ENCODE assay signal across 20 cellular contexts in the genomic region with DNA sequence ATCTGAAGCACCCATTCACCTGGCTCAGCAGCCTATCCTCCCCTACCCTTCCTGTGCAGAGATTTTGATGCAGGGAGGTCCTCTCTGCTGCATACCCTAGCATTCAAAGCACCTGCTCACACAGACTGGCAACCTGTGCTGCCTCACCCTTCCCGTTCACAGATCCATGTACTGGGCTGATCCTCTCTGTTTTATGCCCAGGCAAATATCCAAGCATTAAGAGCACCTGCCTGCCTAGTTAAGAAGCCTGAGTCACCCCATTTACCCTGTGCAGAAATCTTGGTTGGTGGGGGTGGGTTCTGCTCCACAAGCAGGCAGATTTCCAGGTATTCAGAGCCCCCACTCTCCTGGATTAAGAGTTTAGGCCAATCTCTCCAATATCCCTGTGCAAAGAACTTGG. TPM values are rescaled to one million over a fixed set of nuclear protein-coding genes. Genes with fewer than 3 reads are reported as not detected.
DNase-seq lines count a peak whose midpoint lies in the region; ATAC-seq and TF ChIP-seq lines count a peak whose summit lies in the region.
"Had no signal": no experiment of that assay in that cellular context is flagged by ENCODE, and none has a peak within 500 bp of the region (broad histone marks: within the 10 kb centered on the region; RNA-seq: fewer than 3 reads in every experiment).

No MANE protein-coding gene starts in this region.

- H3K9me3 Mint-ChIP-seq in Caco-2 (ENCODE audit: unreplicated experiment), result peaks cover 55% of the 10 kb centered on the region
- H3K9me3 Mint-ChIP-seq in glutamatergic neuron (ENCODE audit: unreplicated experiment), result peaks cover 2% of the 10 kb centered on the region

- peaks cover 7% of the 10 kb centered on the region for H3K4me1 Mint-ChIP-seq in Caco-2 (ENCODE audit: low read depth, unreplicated experiment)
- no peaks in the 10 kb centered on the region for H3K4me1 Mint-ChIP-seq in glutamatergic neuron (ENCODE audit: low read depth, unreplicated experiment)
- H3K4me1 Mint-ChIP-seq: B cell had no signal

- H3K36me3 ChIP-seq in Caco-2 (ENCODE audit: control insufficient read depth, insufficient read depth, low read length), result no peaks in the 10 kb centered on the region

- H3K4me1 ChIP-seq in Caco-2, result no peaks in the 10 kb centered on the region
- no peaks in the 10 kb centered on the region for H3K4me1 ChIP-seq in foreskin keratinocyte
- H3K4me1 ChIP-seq: BLaER1 treated with 17β-estradiol and CSF1 and Interleukin-3, amounts not matched to agents 10 nM and 100 nM had no signal

- no peak overlapping the region for H3K4me3 ChIP-seq in Caco-2 (ENCODE audit: low read depth, low read length)
- no peak overlapping the region for H3K4me3 ChIP-seq in epithelial cell of esophagus (ENCODE audit: low read length)
- H3K4me3 ChIP-seq: BLaER1 treated with 17β-estradiol and CSF1 and Interleukin-3, amounts not matched to agents 10 nM and 100 nM; GM12878; GM23248 had no signal

- POLR2A ChIA-PET in Caco-2 (lab: Charles Lee), result no interaction called here

- H3K36me3 Mint-ChIP-seq in Caco-2 (ENCODE audit: insufficient read depth, unreplicated experiment) (peaks cover 17% of the 10 kb centered on the region), glutamatergic neuron (ENCODE audit: unreplicated experiment) (peaks cover 13% of the 10 kb centered on the region)

- H3K27me3 Mint-ChIP-seq in Caco-2 (ENCODE audit: insufficient read depth, unreplicated experiment) (no peaks in the 10 kb centered on the region), glutamatergic neuron (ENCODE audit: unreplicated experiment) (no peaks in the 10 kb centered on the region)
- H3K27me3 Mint-ChIP-seq: B cell had no signal

- no peak for TF ChIP-seq CTCF in Caco-2 (IDR thresholded peaks at IDR 0.05; ENCODE audit: insufficient read depth in 1 of 2, low read depth in 1 of 2, low read length in 1 of 2, severe bottlenecking in 1 of 2, unreplicated experiment in 1 of 2)
- no peak for TF ChIP-seq CTCF in epithelial cell of esophagus (IDR thresholded peaks at IDR 0.05; ENCODE audit: insufficient read depth, low read depth, low read length, missing control alignments)
- TF ChIP-seq CTCF in foreskin keratinocyte (conservative IDR thresholded peaks at IDR 0.05), result no peak
- TF ChIP-seq CTCF in glutamatergic neuron (IDR thresholded peaks at IDR 0.05; ENCODE audit: partially characterized antibody, unreplicated experiment), result no peak

- H3K27ac ChIP-seq in foreskin keratinocyte, result no peak overlapping the region
- no peak overlapping the region for H3K27ac ChIP-seq in caudate nucleus (ENCODE audit: low read depth, low read length)
- H3K27ac ChIP-seq: BLaER1 treated with 17β-estradiol and CSF1 and Interleukin-3, amounts not matched to agents 10 nM and 100 nM; GM23248 had no signal

- intact Hi-C loops in Caco-2 (cut with micrococcal nuclease; ENCODE audit: unreplicated experiment), result loop anchor here (1.0 kb wide), 2 partner anchors 34 to 130 kb away; no protein-coding TSS in a partner anchor

- peak; percentile 10 for ATAC-seq in foreskin keratinocyte
- ATAC-seq: CD8-positive, alpha-beta T cell; GM12878 had no signal

- CTCF ChIA-PET in Caco-2 (lab: Charles Lee), result interaction anchor here (1.4 kb wide), 1 partner anchor 9 kb away, joined by 5 read pairs; no protein-coding TSS in a partner anchor

- H3K9me3 ChIP-seq in Caco-2, result peaks cover 9% of the 10 kb centered on the region

- H3K27me3 ChIP-seq in Caco-2 (replicated peaks; ENCODE audit: control insufficient read depth, insufficient read depth, low read length), result no peaks in the 10 kb centered on the region
- no peaks in the 10 kb centered on the region for H3K27me3 ChIP-seq in foreskin keratinocyte
- H3K27me3 ChIP-seq: BLaER1 treated with 17β-estradiol and CSF1 and Interleukin-3, amounts not matched to agents 10 nM and 100 nM had no signal

- H3K27ac Mint-ChIP-seq in Caco-2 (ENCODE audit: unreplicated experiment) (peak overlapping the region; percentile 52), glutamatergic neuron (ENCODE audit: unreplicated experiment) (no peak overlapping the region)
- H3K27ac Mint-ChIP-seq: B cell; CD8-positive, alpha-beta T cell had no signal

- no peak for DNase-seq in Caco-2
- DNase-seq in epithelial cell of esophagus (ENCODE audit: low read depth), result peak; percentile 7
- no peak for DNase-seq in foreskin keratinocyte
- no peak for DNase-seq in Kasumi-1 (lab: John Stamatoyannopoulos, UW)
- no peak for DNase-seq in glutamatergic neuron
- no peak for DNase-seq in hippocampal formation (lab: John Stamatoyannopoulos, UW)
- DNase-seq in caudate nucleus (lab: John Stamatoyannopoulos, UW), result no peak
- DNase-seq: 8988T; CD8-positive, alpha-beta T cell; DMS 273 treated with DMSO at 0.1 percent for 48 hours; DND-41; EL; GM23248; HCEC 1CT had no signal

- no peak overlapping the region for H3K4me3 Mint-ChIP-seq in Caco-2 (ENCODE audit: unreplicated experiment)
- no peak overlapping the region for H3K4me3 Mint-ChIP-seq in glutamatergic neuron (ENCODE audit: unreplicated experiment)
- H3K4me3 Mint-ChIP-seq: B cell; CD8-positive, alpha-beta T cell had no signal

- BruUV-seq in Caco-2 (replicated peaks; lab: Mats Ljungman, UMichigan), result no TSS peak

RNA-seq across cellular contexts. Expression of a gene that starts 8.4 kb away (rescaled TPM):
- total RNA-seq in Caco-2 (2022), result 1.6 and 2.0 TPM in 2 replicates
- total RNA-seq in foreskin keratinocyte, result 0.18 and 0.24 TPM in 2 replicates
- polyA plus RNA-seq in foreskin keratinocyte, result not detected in 2 replicates
- total RNA-seq in glutamatergic neuron (ENCODE audit: unreplicated experiment), result 2.0 TPM
- total RNA-seq: G401 had no signal
- polyA plus RNA-seq: GM23248 had no signal

RNA-seq across cellular contexts. Expression of a gene that starts 16.9 kb away (rescaled TPM):
- 21.2 and 24.4 TPM in 2 replicates for total RNA-seq in Caco-2 (2022)
- 7.4 and 8.6 TPM in 2 replicates for total RNA-seq in foreskin keratinocyte
- 3.3 and 3.5 TPM in 2 replicates for polyA plus RNA-seq in foreskin keratinocyte
- total RNA-seq in glutamatergic neuron (ENCODE audit: unreplicated experiment), result 33.3 TPM

RNA-seq across cellular contexts. Expression of a gene that starts 28.1 kb away (rescaled TPM):
- 0.93 TPM in 1 of 2 replicates, not detected in the other for total RNA-seq in Caco-2 (2022)
- not detected in 2 replicates for total RNA-seq in foreskin keratinocyte
- not detected in 2 replicates for polyA plus RNA-seq in foreskin keratinocyte
- not detected for total RNA-seq in glutamatergic neuron (ENCODE audit: unreplicated experiment)
- total RNA-seq: A673; B cell; CD8-positive, alpha-beta T cell; G401; GM12878; GM23248; HT-29 had no signal

RNA-seq across cellular contexts. Expression of a gene that starts 38.1 kb away (rescaled TPM):
- 2.7 and 3.1 TPM in 2 replicates for total RNA-seq in Caco-2 (2022)
- total RNA-seq in foreskin keratinocyte, result 0.92 and 0.95 TPM in 2 replicates
- polyA plus RNA-seq in foreskin keratinocyte, result 0.43 and 0.64 TPM in 2 replicates
- 3.3 TPM for total RNA-seq in glutamatergic neuron (ENCODE audit: unreplicated experiment)

RNA-seq across cellular contexts. Expression of a gene that starts 51.7 kb away (rescaled TPM):
- 6.8 and 8.4 TPM in 2 replicates for total RNA-seq in Caco-2 (2022)
- 1.2 TPM in 2 replicates for total RNA-seq in foreskin keratinocyte
- 0.66 and 1.8 TPM in 2 replicates for polyA plus RNA-seq in foreskin keratinocyte
- 7.5 TPM for total RNA-seq in glutamatergic neuron (ENCODE audit: unreplicated experiment)
- total RNA-seq: CD8-positive, alpha-beta T cell had no signal
